1 cellular context compared by ENCODE assay signal in the genomic region with DNA sequence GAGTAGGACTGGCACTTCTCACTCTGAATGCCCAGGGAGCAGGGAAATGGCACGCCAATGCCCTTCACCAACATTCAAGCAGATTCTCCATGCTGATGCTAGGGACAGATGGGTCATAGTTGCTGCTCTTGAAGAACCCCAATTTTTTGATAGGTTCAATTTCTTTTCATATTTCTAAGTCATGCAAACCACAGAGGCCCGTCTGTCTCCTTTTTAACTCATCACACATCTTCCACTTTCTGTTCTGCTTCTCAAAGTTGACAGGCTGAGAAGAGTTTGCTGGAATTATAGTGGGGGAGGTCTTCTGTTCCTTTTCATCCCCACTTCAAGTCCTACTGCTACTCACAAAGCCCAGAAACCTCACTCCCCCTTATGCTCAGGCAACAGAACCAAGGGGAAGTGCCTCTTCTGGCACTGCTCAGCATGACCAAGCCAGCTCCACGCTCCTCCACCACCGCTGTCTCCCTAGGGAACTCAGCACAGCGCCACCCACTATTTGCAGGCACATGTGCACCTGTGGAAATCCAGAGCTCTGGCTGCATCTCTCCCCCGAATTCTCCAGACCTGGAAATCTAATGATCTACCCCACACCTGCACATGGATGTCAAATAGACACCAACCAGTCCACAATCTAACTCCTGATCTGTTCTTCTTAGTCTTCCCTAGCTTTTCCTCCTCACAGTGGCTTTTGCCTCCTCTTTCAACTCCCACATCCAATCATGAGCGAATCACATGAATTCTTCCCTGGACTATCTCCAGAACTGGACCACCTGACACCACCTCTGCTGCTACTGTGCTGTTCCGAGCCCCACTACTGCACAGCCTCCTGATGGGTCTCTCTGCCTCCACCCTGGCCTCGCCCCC.
TF ChIP-seq lines count a peak whose summit lies in the region.

No MANE protein-coding gene starts in this region.

TF ChIP-seq in SK-N-SH, 30 proteins besides CTCF, POLR2A, EP300 and RAD21 (continued from another document):
- TF ChIP-seq USF1 (IDR thresholded peaks at IDR 0.05; ENCODE audit: borderline replicate concordance, low read depth) (no peak), YY1 (IDR thresholded peaks at IDR 0.05; ENCODE audit: low read depth) (no peak), MEF2A (IDR thresholded peaks at IDR 0.05; ENCODE audit: borderline replicate concordance, low read depth) (no peak), NRF1 (IDR thresholded peaks at IDR 0.05; ENCODE audit: low read depth, low read length) (no peak), GATA2 (CRISPR knock-in tag; IDR thresholded peaks at IDR 0.05) (no peak), GABPA (IDR thresholded peaks at IDR 0.05; ENCODE audit: low read depth) (no peak), ELF1 (IDR thresholded peaks at IDR 0.05) (no peak), RCOR1 (IDR thresholded peaks at IDR 0.05; ENCODE audit: low read length) (no peak), SIN3A (IDR thresholded peaks at IDR 0.05; ENCODE audit: borderline replicate concordance, low read depth, low read length) (no peak), FOXJ3 (CRISPR knock-in tag; IDR thresholded peaks at IDR 0.05) (no peak)
- TF ChIP-seq, protein P1, sequence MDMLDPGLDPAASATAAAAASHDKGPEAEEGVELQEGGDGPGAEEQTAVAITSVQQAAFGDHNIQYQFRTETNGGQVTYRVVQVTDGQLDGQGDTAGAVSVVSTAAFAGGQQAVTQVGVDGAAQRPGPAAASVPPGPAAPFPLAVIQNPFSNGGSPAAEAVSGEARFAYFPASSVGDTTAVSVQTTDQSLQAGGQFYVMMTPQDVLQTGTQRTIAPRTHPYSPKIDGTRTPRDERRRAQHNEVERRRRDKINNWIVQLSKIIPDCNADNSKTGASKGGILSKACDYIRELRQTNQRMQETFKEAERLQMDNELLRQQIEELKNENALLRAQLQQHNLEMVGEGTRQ (IDR thresholded peaks at IDR 0.05; ENCODE audit: borderline replicate concordance, low read depth, low read length) = no peak
- TF ChIP-seq, protein P2, sequence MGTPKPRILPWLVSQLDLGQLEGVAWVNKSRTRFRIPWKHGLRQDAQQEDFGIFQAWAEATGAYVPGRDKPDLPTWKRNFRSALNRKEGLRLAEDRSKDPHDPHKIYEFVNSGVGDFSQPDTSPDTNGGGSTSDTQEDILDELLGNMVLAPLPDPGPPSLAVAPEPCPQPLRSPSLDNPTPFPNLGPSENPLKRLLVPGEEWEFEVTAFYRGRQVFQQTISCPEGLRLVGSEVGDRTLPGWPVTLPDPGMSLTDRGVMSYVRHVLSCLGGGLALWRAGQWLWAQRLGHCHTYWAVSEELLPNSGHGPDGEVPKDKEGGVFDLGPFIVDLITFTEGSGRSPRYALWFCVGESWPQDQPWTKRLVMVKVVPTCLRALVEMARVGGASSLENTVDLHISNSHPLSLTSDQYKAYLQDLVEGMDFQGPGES (IDR thresholded peaks at IDR 0.05; ENCODE audit: low read depth, low read length) = no peak
- TF ChIP-seq, protein P3, sequence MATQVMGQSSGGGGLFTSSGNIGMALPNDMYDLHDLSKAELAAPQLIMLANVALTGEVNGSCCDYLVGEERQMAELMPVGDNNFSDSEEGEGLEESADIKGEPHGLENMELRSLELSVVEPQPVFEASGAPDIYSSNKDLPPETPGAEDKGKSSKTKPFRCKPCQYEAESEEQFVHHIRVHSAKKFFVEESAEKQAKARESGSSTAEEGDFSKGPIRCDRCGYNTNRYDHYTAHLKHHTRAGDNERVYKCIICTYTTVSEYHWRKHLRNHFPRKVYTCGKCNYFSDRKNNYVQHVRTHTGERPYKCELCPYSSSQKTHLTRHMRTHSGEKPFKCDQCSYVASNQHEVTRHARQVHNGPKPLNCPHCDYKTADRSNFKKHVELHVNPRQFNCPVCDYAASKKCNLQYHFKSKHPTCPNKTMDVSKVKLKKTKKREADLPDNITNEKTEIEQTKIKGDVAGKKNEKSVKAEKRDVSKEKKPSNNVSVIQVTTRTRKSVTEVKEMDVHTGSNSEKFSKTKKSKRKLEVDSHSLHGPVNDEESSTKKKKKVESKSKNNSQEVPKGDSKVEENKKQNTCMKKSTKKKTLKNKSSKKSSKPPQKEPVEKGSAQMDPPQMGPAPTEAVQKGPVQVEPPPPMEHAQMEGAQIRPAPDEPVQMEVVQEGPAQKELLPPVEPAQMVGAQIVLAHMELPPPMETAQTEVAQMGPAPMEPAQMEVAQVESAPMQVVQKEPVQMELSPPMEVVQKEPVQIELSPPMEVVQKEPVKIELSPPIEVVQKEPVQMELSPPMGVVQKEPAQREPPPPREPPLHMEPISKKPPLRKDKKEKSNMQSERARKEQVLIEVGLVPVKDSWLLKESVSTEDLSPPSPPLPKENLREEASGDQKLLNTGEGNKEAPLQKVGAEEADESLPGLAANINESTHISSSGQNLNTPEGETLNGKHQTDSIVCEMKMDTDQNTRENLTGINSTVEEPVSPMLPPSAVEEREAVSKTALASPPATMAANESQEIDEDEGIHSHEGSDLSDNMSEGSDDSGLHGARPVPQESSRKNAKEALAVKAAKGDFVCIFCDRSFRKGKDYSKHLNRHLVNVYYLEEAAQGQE (IDR thresholded peaks at IDR 0.05; ENCODE audit: low read depth, low read length) = no peak
